In the genomic region with DNA sequence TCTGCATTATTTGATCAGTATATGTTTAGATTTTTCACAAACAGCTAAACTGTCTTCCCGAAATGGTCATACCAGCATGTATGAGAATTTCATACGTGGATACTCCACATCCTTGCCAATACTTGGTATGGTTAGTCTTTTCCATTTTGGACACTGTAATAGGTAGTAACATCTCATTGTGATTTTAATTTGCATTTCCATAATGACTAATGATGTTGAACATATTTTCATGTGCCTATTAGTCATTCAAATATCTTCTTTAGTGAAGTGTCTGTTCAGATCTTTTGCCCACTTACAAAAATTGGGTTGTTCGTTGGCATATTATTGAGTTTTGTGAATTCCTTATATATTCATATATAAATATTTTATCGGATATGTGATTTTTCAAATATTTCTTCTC, we compare ENCODE assay signal across 9 cellular contexts.
"Had no signal": no experiment of that assay in that cellular context is flagged by ENCODE, and none has a peak within 500 bp of the region (broad histone marks: within the 10 kb centered on the region; RNA-seq: fewer than 3 reads in every experiment).

No MANE protein-coding gene starts in this region.

- H2AFZ ChIP-seq: GM23338 had no signal

- H3K36me3 ChIP-seq: HAP-1 had no signal

- DNase-seq: GOT3, H9, HCEC 1CT, HFFc6 had no signal

- H3K4me3 ChIP-seq: GM23338, HAP-1 had no signal

- ATAC-seq: GM23338, HCT116 had no signal

- H3K4me1 ChIP-seq: HAP-1 had no signal

- H3K4me2 ChIP-seq: GM23338 had no signal

- FAIRE-seq: H1, H54 had no signal
